ENCODE assay signal across 17 cellular contexts in the genomic region with DNA sequence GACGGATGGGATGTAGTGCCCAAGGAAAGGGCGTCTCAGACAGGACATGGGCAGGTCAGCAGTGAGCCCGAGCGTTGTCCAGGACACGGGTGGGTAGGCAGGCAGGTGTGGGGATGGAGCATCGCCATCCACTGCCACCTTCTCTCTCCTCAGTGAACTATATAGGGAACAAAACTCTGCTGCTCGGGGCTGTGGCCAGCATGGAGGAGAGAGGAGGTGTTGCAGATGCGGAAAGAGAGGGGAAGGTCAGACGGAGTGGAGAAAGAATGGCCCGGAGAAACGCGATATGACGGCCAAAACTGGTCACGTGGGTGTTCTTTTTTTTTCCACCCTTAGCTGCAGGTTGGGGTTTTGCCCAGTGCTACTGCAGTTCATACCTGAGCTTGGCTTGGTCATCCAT.
DNase-seq lines count a peak whose midpoint lies in the region; ATAC-seq and TF ChIP-seq lines count a peak whose summit lies in the region.
"Had no signal": no experiment of that assay in that cellular context is flagged by ENCODE, and none has a peak within 500 bp of the region (broad histone marks: within the 10 kb centered on the region; RNA-seq: fewer than 3 reads in every experiment).

No MANE protein-coding gene starts in this region.

- TF ChIP-seq CTCF in chondrocyte (IDR thresholded peaks at IDR 0.05) (no peak), GM20000 (IDR thresholded peaks at IDR 0.05; ENCODE audit: extremely low read depth, missing control alignments) (no peak)

- peak; percentile 30 for DNase-seq in activated effector memory CD4-positive, alpha-beta T cell treated with anti-CD3 and anti-CD28 coated beads, Interleukin-2, amount 50 U/mL, for 16 hours
- no peak for DNase-seq in activated effector memory CD4-positive, alpha-beta T cell treated with Interleukin-2 at 50 U/mL for 16 hours
- peak; percentile 57 for DNase-seq in chondrocyte (ENCODE audit: low spot score)
- no peak for DNase-seq in neuronal stem cell (ENCODE audit: low spot score)
- DNase-seq in ureter (ENCODE audit: low spot score) = peak; percentile 27
- DNase-seq in GM20000 (ENCODE audit: low spot score) = no peak
- DNase-seq in SIG-M5 treated with dmso at 0.1 percent for 504 hours (lab: John Stamatoyannopoulos, UW; ENCODE audit: unreplicated experiment) = no peak
- DNase-seq: AML-193, Caco-2, KBM-7, NCI-H1092 treated with DMSO at 0.1 percent for 48 hours, NCI-H1694, NCI-H345, NCI-H748 treated with DMSO at 0.1 percent for 48 hours, PC-9 had no signal

- no peak overlapping the region for H3K23ac ChIP-seq in neuronal stem cell (ENCODE audit: low read depth, low read length, poor library complexity)

- H2BK5ac ChIP-seq in neuronal stem cell (ENCODE audit: low read length) = no peak overlapping the region

- no peaks in the 10 kb centered on the region for H3K79me1 ChIP-seq in neuronal stem cell (ENCODE audit: low read depth, low read length)

- H3K18ac ChIP-seq in neuronal stem cell (ENCODE audit: low read length) = peak overlapping the region; percentile 28

- no peak overlapping the region for H3K4me3 Mint-ChIP-seq in chondrocyte (ENCODE audit: unreplicated experiment)

- H3K9ac ChIP-seq in neuronal stem cell (ENCODE audit: low read depth, low read length, poor library complexity) = peak overlapping the region; percentile 2

- H3K4me3 ChIP-seq in neuronal stem cell (ENCODE audit: low read length in 2 of 2) = no peak overlapping the region
- H3K4me3 ChIP-seq: PC-9 had no signal

- H3K4ac ChIP-seq in neuronal stem cell (ENCODE audit: low read length) = no peak overlapping the region

- H3K4me1 Mint-ChIP-seq in chondrocyte (ENCODE audit: low read depth) = no peaks in the 10 kb centered on the region

- no peak overlapping the region for H2AFZ ChIP-seq in neuronal stem cell (ENCODE audit: low read length)
- H2AFZ ChIP-seq: PC-9 had no signal

- H4K8ac ChIP-seq in neuronal stem cell (ENCODE audit: low read depth, low read length) = no peak overlapping the region

- no peak overlapping the region for H2BK120ac ChIP-seq in neuronal stem cell (ENCODE audit: low read depth, low read length)

- no peaks in the 10 kb centered on the region for H3K36me3 Mint-ChIP-seq in chondrocyte (ENCODE audit: low read depth)

- H3K27ac Mint-ChIP-seq in chondrocyte (ENCODE audit: unreplicated experiment) = no peak overlapping the region

- H2BK12ac ChIP-seq in neuronal stem cell (ENCODE audit: low read length) = no peak overlapping the region

- H3K4me1 ChIP-seq in neuronal stem cell (ENCODE audit: control insufficient read depth in 2 of 2, insufficient read depth in 1 of 2, low read depth in 1 of 2, low read length in 2 of 2) = no peaks in the 10 kb centered on the region
- H3K4me1 ChIP-seq: Caco-2 had no signal

- H3K9me3 ChIP-seq in neuronal stem cell (replicated peaks in 1 of 2; ENCODE audit: control insufficient read depth in 2 of 2, insufficient read depth in 1 of 2, low read depth in 1 of 2, low read length in 2 of 2) = peaks cover 0 to 3% of the 10 kb centered on the region in 2 donors
- H3K9me3 ChIP-seq: Caco-2 had no signal

- H4K91ac ChIP-seq in neuronal stem cell (ENCODE audit: low read depth, low read length, poor library complexity) = no peak overlapping the region

- no peak overlapping the region for H3K14ac ChIP-seq in neuronal stem cell (ENCODE audit: low read length)

- no peak overlapping the region for H2BK15ac ChIP-seq in neuronal stem cell (ENCODE audit: low read length)

- ATAC-seq in HG02840 (IDR thresholded peaks at IDR 0.05; ENCODE audit: low FRiP score, unreplicated experiment) = no peak
- ATAC-seq: HCT116 had no signal

- WGBS in neuronal stem cell (ENCODE audit: extremely low coverage in 2 of 2, insufficient read length in 2 of 2, insufficient replicate concordance in 1 of 2), 2 donors = no CpG with 5 or more reads among the region's 14 CpGs

- H2AK5ac ChIP-seq in neuronal stem cell (ENCODE audit: low read depth, low read length) = no peak overlapping the region

- H3K4me2 ChIP-seq in neuronal stem cell (ENCODE audit: insufficient read depth, low read length, poor library complexity, severe bottlenecking) = no peak overlapping the region
- H3K4me2 ChIP-seq: PC-9 had no signal

- no peak overlapping the region for H3K27ac ChIP-seq in neuronal stem cell (replicated peaks; ENCODE audit: low read length)
- H3K27ac ChIP-seq: PC-9 had no signal

- no peaks in the 10 kb centered on the region for H3K27me3 ChIP-seq in neuronal stem cell (ENCODE audit: control insufficient read depth in 3 of 3, insufficient read depth in 3 of 3, low read depth in 1 of 3, low read length in 3 of 3)

- H3K9me3 Mint-ChIP-seq in chondrocyte (ENCODE audit: low read depth) = no peaks in the 10 kb centered on the region

- no peaks in the 10 kb centered on the region for H3K36me3 ChIP-seq in neuronal stem cell (replicated peaks in 1 of 2; ENCODE audit: control insufficient read depth in 2 of 2, insufficient read depth in 2 of 2, low read length in 2 of 2)

- H3K27me3 Mint-ChIP-seq in chondrocyte (ENCODE audit: low read depth) = peaks cover 11% of the 10 kb centered on the region

Comparison
In these comparisons a context has a peak if more than half of its experiments do, and no peak if none do; other contexts are left out.
1. DNase-seq: peak in activated effector memory CD4-positive, alpha-beta T cell treated with anti-CD3 and anti-CD28 coated beads, Interleukin-2, amount 50 U/mL, for 16 hours (single experiment), chondrocyte (single experiment) and ureter (single experiment); none in activated effector memory CD4-positive, alpha-beta T cell treated with Interleukin-2 at 50 U/mL for 16 hours (single experiment), neuronal stem cell (single experiment), GM20000 (single experiment) and SIG-M5 treated with dmso at 0.1 percent for 504 hours (single experiment).